Comparison of ENCODE assay signal across 1 cellular context in genomic region chr16:24539850-24540484, GRCh38.
A peak's percentile ranks its signal among the peaks of the same experiment; 100 is the strongest.
TF ChIP-seq lines count a peak whose summit lies in the region.

No MANE protein-coding gene starts in this region.

TF ChIP-seq in HepG2, 621 proteins besides CTCF, POLR2A, EP300 and RAD21 (continued from another document and continues in another):
- TF ChIP-seq CREB1 (IDR thresholded peaks at IDR 0.05) (no peak), CREB1 (CRISPR knock-in tag; IDR thresholded peaks at IDR 0.05) (no peak), MYPOP (CRISPR knock-in tag; IDR thresholded peaks at IDR 0.05) (no peak; the same call in 1 of the 2 replicates), ZBTB10 (CRISPR knock-in tag; IDR thresholded peaks at IDR 0.05; ENCODE audit: borderline replicate concordance) (no peak), MAX (IDR thresholded peaks at IDR 0.05) (no peak), HBP1 (CRISPR knock-in tag; IDR thresholded peaks at IDR 0.05; ENCODE audit: low read depth) (no peak; the same call in 1 of the 2 replicates), FOXA3 (CRISPR knock-in tag; IDR thresholded peaks at IDR 0.05) (no peak), ZNF589 (CRISPR knock-in tag; conservative IDR thresholded peaks at IDR 0.05) (no peak), RERE (CRISPR knock-in tag; IDR thresholded peaks at IDR 0.05; ENCODE audit: low read depth) (no peak), HIVEP1 (CRISPR knock-in tag; IDR thresholded peaks at IDR 0.05) (no peak), ZNF883 (CRISPR knock-in tag; IDR thresholded peaks at IDR 0.05; ENCODE audit: not compliant biosample characterization) (peak; percentile 93), GRHL1 (CRISPR knock-in tag; conservative IDR thresholded peaks at IDR 0.05) (no peak), ZNF362 (CRISPR knock-in tag; IDR thresholded peaks at IDR 0.05; ENCODE audit: borderline replicate concordance) (no peak), MXD1 (CRISPR knock-in tag; IDR thresholded peaks at IDR 0.05) (no peak), ZNF18 (CRISPR knock-in tag; IDR thresholded peaks at IDR 0.05; ENCODE audit: insufficient replicate concordance) (no peak), PBX2 (CRISPR knock-in tag; IDR thresholded peaks at IDR 0.05) (no peak), ZKSCAN1 (IDR thresholded peaks at IDR 0.05; ENCODE audit: low read length) (no peak), ZNF550 (CRISPR knock-in tag; IDR thresholded peaks at IDR 0.05; ENCODE audit: borderline replicate concordance) (no peak), POGK (CRISPR knock-in tag; conservative IDR thresholded peaks at IDR 0.05) (no peak; the same call in 1 of the 2 replicates), ZFX (CRISPR knock-in tag; IDR thresholded peaks at IDR 0.05; ENCODE audit: low read depth) (peak; percentile 99), ZBTB34 (CRISPR knock-in tag; IDR thresholded peaks at IDR 0.05) (no peak), CCAR2 (optimal IDR thresholded peaks at IDR 0.05; ENCODE audit: low read depth, low read length) (no peak), ISX (CRISPR knock-in tag; conservative IDR thresholded peaks at IDR 0.05) (no peak), GATA4 (IDR thresholded peaks at IDR 0.05; ENCODE audit: borderline replicate concordance, low read depth) (no peak), ZBTB21 (CRISPR knock-in tag; IDR thresholded peaks at IDR 0.05) (no peak), ARID5B (CRISPR knock-in tag; IDR thresholded peaks at IDR 0.05) (no peak)
